Comparison of ENCODE assay signal across 8 cellular contexts in the genomic region with DNA sequence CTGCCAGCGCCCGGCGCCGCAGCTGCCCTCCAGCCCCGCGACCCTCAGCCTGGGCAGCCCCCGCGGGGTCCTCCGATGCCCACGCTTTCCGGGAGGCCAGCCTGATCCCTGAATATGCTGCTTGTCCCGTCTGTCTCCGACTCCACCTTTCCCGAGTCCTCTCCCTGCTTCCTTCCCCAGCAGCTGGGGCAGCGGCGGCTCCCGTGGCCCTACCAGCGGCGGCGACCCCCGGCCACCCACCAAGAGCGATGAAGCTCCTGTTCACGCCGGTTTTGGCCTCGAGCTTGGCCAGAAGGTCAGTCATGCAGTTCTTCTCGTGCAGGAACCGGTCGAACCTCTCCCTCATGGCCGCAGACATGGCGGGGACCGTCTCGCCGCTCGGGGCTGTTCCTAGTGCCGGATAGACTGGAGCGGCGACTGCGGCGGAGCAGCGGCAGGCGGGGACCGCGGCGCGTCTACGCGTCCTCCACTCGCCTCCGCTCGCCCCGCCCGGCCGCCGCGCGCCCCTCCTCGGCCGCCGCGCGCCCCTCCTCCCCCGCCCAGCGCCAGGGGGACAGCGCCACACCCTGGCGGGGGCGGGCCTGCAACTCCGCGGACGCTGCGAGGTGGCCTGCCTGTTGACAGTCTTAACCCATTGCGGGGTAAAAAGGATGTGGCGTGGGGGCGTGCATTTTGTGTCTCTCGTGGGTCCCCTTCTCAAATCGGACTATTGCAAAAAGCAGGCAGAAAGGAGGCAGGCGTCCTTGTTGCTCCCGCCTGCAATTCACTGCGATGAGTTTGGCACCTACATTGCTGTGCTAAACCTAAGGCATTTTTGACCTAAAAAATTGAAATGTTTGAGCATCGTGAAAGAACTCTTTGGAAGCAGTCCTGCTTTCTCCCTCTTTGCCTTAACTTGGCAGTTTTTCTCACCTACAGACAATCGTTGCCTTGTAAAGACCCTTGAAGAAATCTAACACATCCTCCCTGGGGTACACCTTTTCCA. TPM values are rescaled to one million over a fixed set of nuclear protein-coding genes. Genes with fewer than 3 reads are reported as not detected.
A peak's percentile ranks its signal among the peaks of the same experiment; 100 is the strongest.
DNase-seq lines count a peak whose midpoint lies in the region; ATAC-seq lines count a peak whose summit lies in the region.

TSS of gene REEP5 (minus strand) at position 395 of the 985 bp plus-strand sequence. CDS start at position 358, 37 bp downstream.

- no peaks in the 10 kb centered on the region for H3K27me3 Mint-ChIP-seq in activated T-helper 1 cell treated with anti-CD3 and anti-CD28 coated beads, Interleukin-12 subunit alpha, Interleukin-12 subunit beta, Interleukin-2, Interleukin-4 antibody, amounts not matched to agents 30 ng/mL and 10 ng/mL and 1 ng/mL, durations not matched to agents 14 hours and 24 hours and 36 hours (ENCODE audit: insufficient read depth)
- no peaks in the 10 kb centered on the region for H3K27me3 Mint-ChIP-seq in naive thymus-derived CD8-positive, alpha-beta T cell

- DNase-seq in DMS79 (lab: John Stamatoyannopoulos, UW): peak; percentile 58
- peak; percentile 78 for DNase-seq in KBM-7
- DNase-seq in RKO (ENCODE audit: low spot score): peak; percentile 82
- peak; percentile 85 for DNase-seq in activated T-helper 1 cell treated with anti-CD3 and anti-CD28 coated beads, Interleukin-12 subunit alpha, Interleukin-12 subunit beta, Interleukin-2, Interleukin-4 antibody, amounts not matched to agents 30 ng/mL and 10 ng/mL and 1 ng/mL, durations not matched to agents 14 hours and 24 hours and 36 hours (ENCODE audit: low spot score)
- DNase-seq in fibroblast of gingiva (ENCODE audit: low read depth): peak; percentile 79
- peak; percentile 71 to 89 (median 83) for DNase-seq in naive thymus-derived CD8-positive, alpha-beta T cell
- peak; percentile 84 for DNase-seq in stimulated activated naive CD4-positive, alpha-beta T cell treated with Interleukin-2 at 50 U/mL for 16 hours (lab: John Stamatoyannopoulos, UW)

- peak; percentile 58 for ATAC-seq in GM21619 (IDR thresholded peaks at IDR 0.05; ENCODE audit: unreplicated experiment)
- ATAC-seq in naive thymus-derived CD8-positive, alpha-beta T cell: peak; percentile 78 to 83

- H3K9me3 Mint-ChIP-seq in activated T-helper 1 cell treated with anti-CD3 and anti-CD28 coated beads, Interleukin-12 subunit alpha, Interleukin-12 subunit beta, Interleukin-2, Interleukin-4 antibody, amounts not matched to agents 30 ng/mL and 10 ng/mL and 1 ng/mL, durations not matched to agents 14 hours and 24 hours and 36 hours: no peaks in the 10 kb centered on the region
- H3K9me3 Mint-ChIP-seq in naive thymus-derived CD8-positive, alpha-beta T cell: no peaks in the 10 kb centered on the region

- POLR2A ChIA-PET in naive thymus-derived CD8-positive, alpha-beta T cell (lab: Charles Lee): interaction anchor here (0.5 to 4.5 kb wide), 16 partner anchors 8 to 592 kb away, joined by 3 to 44 read pairs (median 4); partner anchors contain the start of genes DCP2, SRP19 and YTHDC2

- H3K4me1 Mint-ChIP-seq in activated T-helper 1 cell treated with anti-CD3 and anti-CD28 coated beads, Interleukin-12 subunit alpha, Interleukin-12 subunit beta, Interleukin-2, Interleukin-4 antibody, amounts not matched to agents 30 ng/mL and 10 ng/mL and 1 ng/mL, durations not matched to agents 14 hours and 24 hours and 36 hours (ENCODE audit: low read depth): peaks cover 62% of the 10 kb centered on the region
- H3K4me1 Mint-ChIP-seq in naive thymus-derived CD8-positive, alpha-beta T cell: peaks cover 31 to 80% (median 62%) of the 10 kb centered on the region in 4 donors

- intact Hi-C loops in activated T-helper 1 cell treated with anti-CD3 and anti-CD28 coated beads, Interleukin-12 subunit alpha, Interleukin-12 subunit beta, Interleukin-2, Interleukin-4 antibody, amounts not matched to agents 30 ng/mL and 10 ng/mL and 1 ng/mL, durations not matched to agents 14 hours and 24 hours and 36 hours (cut with micrococcal nuclease): loop anchor here (1.0 to 5.0 kb wide), 10 partner anchors 8 to 760 kb away; partner anchors contain the start of genes DCP2, SRP19 and YTHDC2

- H3K36me3 Mint-ChIP-seq in activated T-helper 1 cell treated with anti-CD3 and anti-CD28 coated beads, Interleukin-12 subunit alpha, Interleukin-12 subunit beta, Interleukin-2, Interleukin-4 antibody, amounts not matched to agents 30 ng/mL and 10 ng/mL and 1 ng/mL, durations not matched to agents 14 hours and 24 hours and 36 hours (ENCODE audit: low read depth): peaks cover 29% of the 10 kb centered on the region
- peaks cover 0 to 22% (median 8%) of the 10 kb centered on the region in 3 donors for H3K36me3 Mint-ChIP-seq in naive thymus-derived CD8-positive, alpha-beta T cell

- in situ Hi-C loops in KBM-7 (cut with MboI; ENCODE audit: low pct_unique_long_range_greater_than_20kb, low sequenced_read_pairs): no loop called here

- H3K4me3 Mint-ChIP-seq in activated T-helper 1 cell treated with anti-CD3 and anti-CD28 coated beads, Interleukin-12 subunit alpha, Interleukin-12 subunit beta, Interleukin-2, Interleukin-4 antibody, amounts not matched to agents 30 ng/mL and 10 ng/mL and 1 ng/mL, durations not matched to agents 14 hours and 24 hours and 36 hours: peak within 1 kb of the TSS; percentile 95
- H3K4me3 Mint-ChIP-seq in naive thymus-derived CD8-positive, alpha-beta T cell: peak within 1 kb of the TSS; percentile 78 to 97 (median 92)

- peak within 1 kb of the TSS; percentile 93 for H3K27ac Mint-ChIP-seq in activated T-helper 1 cell treated with anti-CD3 and anti-CD28 coated beads, Interleukin-12 subunit alpha, Interleukin-12 subunit beta, Interleukin-2, Interleukin-4 antibody, amounts not matched to agents 30 ng/mL and 10 ng/mL and 1 ng/mL, durations not matched to agents 14 hours and 24 hours and 36 hours
- peak within 1 kb of the TSS; percentile 91 to 97 (median 96) for H3K27ac Mint-ChIP-seq in naive thymus-derived CD8-positive, alpha-beta T cell

RNA-seq across cellular contexts. Expression of gene REEP5, which starts in this region (rescaled TPM):
- total RNA-seq in activated T-helper 1 cell treated with anti-CD3 and anti-CD28 coated beads, Interleukin-12 subunit alpha, Interleukin-12 subunit beta, Interleukin-2, Interleukin-4 antibody, amounts not matched to agents 30 ng/mL and 10 ng/mL and 1 ng/mL, durations not matched to agents 14 hours and 24 hours and 36 hours: 77.5 and 77.9 TPM in 2 replicates
- total RNA-seq in naive thymus-derived CD8-positive, alpha-beta T cell: 10 to 100 TPM; 33.1 to 35.4 TPM
- polyA plus RNA-seq in naive thymus-derived CD8-positive, alpha-beta T cell: 10 to 100 TPM; 35.5 to 59.2 (median 39.3) TPM

Comparison
In these comparisons a context has a peak if more than half of its experiments do, and no peak if none do; other contexts are left out.
1. Peak in every context shown above with its lines: DNase-seq and ATAC-seq.